Comparison of ENCODE assay signal across 1 cellular context in the genomic region with DNA sequence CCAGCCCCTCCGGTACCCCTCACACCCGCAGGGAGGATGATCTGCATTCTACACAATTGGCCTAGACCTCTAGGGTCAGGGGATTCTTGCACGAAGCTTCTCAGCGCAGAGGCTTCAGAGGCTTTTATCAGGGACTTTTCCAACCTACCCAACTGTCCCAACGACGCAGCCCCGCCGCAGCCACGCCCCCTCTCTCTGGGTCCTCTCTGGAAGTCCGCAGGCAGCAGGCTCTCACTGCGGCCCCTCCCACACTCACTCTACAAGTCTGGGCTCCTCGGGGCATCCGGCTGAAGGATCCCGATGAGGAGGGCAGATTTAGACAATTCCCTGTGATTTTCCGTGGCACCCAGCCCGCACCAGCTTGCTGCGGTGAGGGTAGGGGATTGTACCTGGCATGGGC.
TF ChIP-seq lines count a peak whose summit lies in the region.

No MANE protein-coding gene starts in this region.

TF ChIP-seq in H1, 55 proteins besides CTCF, POLR2A, EP300 and RAD21:
- no peak for TF ChIP-seq JUN (IDR thresholded peaks at IDR 0.05; ENCODE audit: low read depth, low read length)
- no peak for TF ChIP-seq CREB1 (IDR thresholded peaks at IDR 0.05)
